In the genomic region with DNA sequence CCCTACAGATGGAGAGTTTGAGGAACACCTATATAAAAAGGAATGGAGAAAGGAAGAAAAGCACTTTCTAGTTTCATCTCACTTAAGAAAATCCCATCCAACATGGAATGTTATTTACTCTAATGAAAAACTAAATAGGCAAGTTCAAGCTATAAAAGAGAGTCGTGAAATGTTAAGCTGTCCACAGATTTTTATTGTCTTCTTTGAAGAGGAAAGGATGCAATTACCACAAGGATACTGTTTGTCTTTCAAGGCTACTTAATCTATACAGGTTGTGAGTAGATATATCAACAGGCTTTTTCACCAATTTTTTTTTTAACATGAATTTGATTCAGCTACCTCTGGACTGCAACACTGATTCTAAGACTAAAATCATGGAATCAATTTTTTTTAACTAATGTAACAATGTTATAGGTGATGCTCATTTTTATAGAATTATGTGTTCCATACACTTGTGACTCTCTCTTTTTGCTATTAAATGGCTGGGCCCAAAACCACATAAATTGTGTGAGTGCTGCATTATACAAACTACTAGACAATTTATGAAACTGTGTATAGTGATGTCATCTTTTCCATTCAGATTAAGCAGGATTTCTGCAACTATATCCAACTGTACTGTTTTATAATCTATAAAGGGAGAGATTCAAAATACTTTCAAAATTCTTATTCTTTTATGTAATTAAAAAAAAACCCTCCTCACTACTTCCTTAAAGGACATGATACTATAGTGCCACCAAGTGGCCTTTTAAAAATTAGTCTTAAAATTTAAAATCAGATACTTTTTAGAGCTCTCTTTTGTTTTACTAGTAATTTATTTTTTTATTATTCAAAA, we compare ENCODE assay signal across 8 cellular contexts. TPM values are rescaled to one million over a fixed set of nuclear protein-coding genes. Genes with fewer than 3 reads are reported as not detected.
DNase-seq lines count a peak whose midpoint lies in the region; ATAC-seq and TF ChIP-seq lines count a peak whose summit lies in the region.

No MANE protein-coding gene starts in this region.

- no peak overlapping the region for H3K27ac Mint-ChIP-seq in GM23338
- H3K27ac Mint-ChIP-seq in activated CD4-positive, alpha-beta T cell treated with anti-CD3 and anti-CD28 coated beads for 36 hours = no peak overlapping the region

- H3K27ac ChIP-seq in GM23338 (ENCODE audit: low read depth) (no peak overlapping the region), left lung (no peak overlapping the region)

- H3K27me3 Mint-ChIP-seq in GM23338 (ENCODE audit: insufficient read depth, low read depth, poor library complexity) = peaks cover 2% of the 10 kb centered on the region
- no peaks in the 10 kb centered on the region for H3K27me3 Mint-ChIP-seq in activated CD4-positive, alpha-beta T cell treated with anti-CD3 and anti-CD28 coated beads for 36 hours

- H3K4me2 ChIP-seq in GM23338 = no peak overlapping the region

- H3K27me3 ChIP-seq in GM23338 (ENCODE audit: insufficient read depth) = no peaks in the 10 kb centered on the region
- H3K27me3 ChIP-seq in left lung = no peaks in the 10 kb centered on the region

- peak; percentile 63 for DNase-seq in GM23338 (ENCODE audit: low spot score)
- DNase-seq in NCI-H2227 (lab: John Stamatoyannopoulos, UW; ENCODE audit: unreplicated experiment) = peak; percentile 22
- peak; percentile 38 for DNase-seq in astrocyte of the hippocampus (ENCODE audit: low read depth, low spot score)
- no peak for DNase-seq in left lung
- DNase-seq in cerebellar nuclear complex (lab: John Stamatoyannopoulos, UW) = no peak
- DNase-seq in stimulated activated naive CD8-positive, alpha-beta T cell treated with anti-CD3 and anti-CD28 coated beads, Interleukin-15, Interleukin-2, amounts not matched to agents 100 U/mL and 50 U/mL, for 24 hours = no peak
- no peak for DNase-seq in activated CD4-positive, alpha-beta T cell treated with anti-CD3 and anti-CD28 coated beads for 36 hours
- DNase-seq in NCI-H1048 (lab: John Stamatoyannopoulos, UW) = no peak

- no peaks in the 10 kb centered on the region for H3K9me2 ChIP-seq in GM23338 (ENCODE audit: insufficient read depth)

- no peaks in the 10 kb centered on the region for H3K4me1 ChIP-seq in GM23338 (ENCODE audit: insufficient read depth)
- H3K4me1 ChIP-seq in left lung = no peaks in the 10 kb centered on the region

- no peaks in the 10 kb centered on the region for H3K4me1 Mint-ChIP-seq in GM23338
- H3K4me1 Mint-ChIP-seq in activated CD4-positive, alpha-beta T cell treated with anti-CD3 and anti-CD28 coated beads for 36 hours = peaks cover 5% of the 10 kb centered on the region

- no peak overlapping the region for H2AFZ ChIP-seq in GM23338

- POLR2A ChIA-PET in activated CD4-positive, alpha-beta T cell treated with anti-CD3 and anti-CD28 coated beads for 36 hours (lab: Charles Lee) = interaction anchor here (0.6 to 0.8 kb wide), 2 partner anchors 126 to 290 kb away, joined by 3 to 4 read pairs; no protein-coding TSS in a partner anchor

- H4K20me1 ChIP-seq in GM23338 (replicated peaks; ENCODE audit: insufficient read depth) = no peaks in the 10 kb centered on the region; the same call in 1 of the 2 replicates

- TF ChIP-seq CTCF in GM23338 (conservative IDR thresholded peaks at IDR 0.05; ENCODE audit: low read depth in 2 of 2) = peak in 1 of 2 experiments; percentile 75; a peak in 3 of 4 replicates
- TF ChIP-seq CTCF in left lung (IDR thresholded peaks at IDR 0.05) = peak in 1 of 2 donors; percentile 65

- H3K36me3 Mint-ChIP-seq in GM23338 (ENCODE audit: low read depth) = peaks cover 10% of the 10 kb centered on the region
- H3K36me3 Mint-ChIP-seq in activated CD4-positive, alpha-beta T cell treated with anti-CD3 and anti-CD28 coated beads for 36 hours (ENCODE audit: low read depth) = peaks cover 11% of the 10 kb centered on the region

- H3K4me3 ChIP-seq in GM23338 (no peak overlapping the region), left lung (no peak overlapping the region)

- intact Hi-C loops in left lung (cut with DNase I) = loop anchor here in 1 of 2 donors (10.0 kb wide), 1 partner anchor 271 kb away; no protein-coding TSS in a partner anchor
- intact Hi-C loops in activated CD4-positive, alpha-beta T cell treated with anti-CD3 and anti-CD28 coated beads for 36 hours (cut with DNase I, micrococcal nuclease) = loop anchor here (1.0 to 10.0 kb wide), 8 partner anchors 161 to 453 kb away; a partner anchor contains a TSS

- no peaks in the 10 kb centered on the region for H3F3A ChIP-seq in GM23338 (replicated peaks; ENCODE audit: low read depth)

- H3K9me3 ChIP-seq in left lung = no peaks in the 10 kb centered on the region

- H3K79me2 ChIP-seq in GM23338 (replicated peaks; ENCODE audit: insufficient read depth) = no peaks in the 10 kb centered on the region

- peaks cover 14% of the 10 kb centered on the region for H3K36me3 ChIP-seq in GM23338 (ENCODE audit: insufficient read depth)
- H3K36me3 ChIP-seq in left lung = peaks cover 0 to 53% of the 10 kb centered on the region in 2 donors

- ATAC-seq in GM23338 = no peak
- peak; percentile 44 for ATAC-seq in left lung
- no peak for ATAC-seq in stimulated activated naive CD8-positive, alpha-beta T cell treated with anti-CD3 and anti-CD28 coated beads, Interleukin-15, Interleukin-2, amounts not matched to agents 100 U/mL and 50 U/mL, for 24 hours
- no peak for ATAC-seq in activated CD4-positive, alpha-beta T cell treated with anti-CD3 and anti-CD28 coated beads for 36 hours

- CTCF ChIA-PET in activated CD4-positive, alpha-beta T cell treated with anti-CD3 and anti-CD28 coated beads for 36 hours (lab: Charles Lee) = interaction anchor here (0.6 to 8.8 kb wide), 79 partner anchors 9 to 474 kb away, joined by 3 to 152 read pairs (median 4); a partner anchor contains a TSS

- no peak overlapping the region for H3K4me3 Mint-ChIP-seq in GM23338
- no peak overlapping the region for H3K4me3 Mint-ChIP-seq in activated CD4-positive, alpha-beta T cell treated with anti-CD3 and anti-CD28 coated beads for 36 hours

- H3K9me3 Mint-ChIP-seq in GM23338 = no peaks in the 10 kb centered on the region
- no peaks in the 10 kb centered on the region for H3K9me3 Mint-ChIP-seq in activated CD4-positive, alpha-beta T cell treated with anti-CD3 and anti-CD28 coated beads for 36 hours (ENCODE audit: low read depth)

TF ChIP-seq in GM23338, 12 proteins besides CTCF, POLR2A, EP300 and RAD21 (continues in another document):
- TF ChIP-seq JUNB (IDR thresholded peaks at IDR 0.05; ENCODE audit: unreplicated experiment) = no peak
- TF ChIP-seq ZNF114 (CRISPR knock-in tag; IDR thresholded peaks at IDR 0.05) = no peak
- TF ChIP-seq NANOG (IDR thresholded peaks at IDR 0.05; ENCODE audit: borderline replicate concordance) = no peak

RNA-seq across cellular contexts. Expression of a gene that starts 26.7 kb away (rescaled TPM):
- total RNA-seq in GM23338 (2014; rRNA removed; shearing (Covaris generic)) = 15.9 and 18.2 TPM in 2 replicates
- polyA plus RNA-seq in GM23338 (2016; fragmentation: Nextera tagmentation; extraction: Ambion mirVana) = 4.3 and 5.5 TPM in 2 replicates
- 10 to 100 TPM; 12.1 to 14.1 TPM for total RNA-seq in left lung
- 10 to 100 TPM; 10.9 to 13.2 TPM for total RNA-seq in activated CD4-positive, alpha-beta T cell treated with anti-CD3 and anti-CD28 coated beads for 36 hours

Comparison
In these comparisons a context has a peak if more than half of its experiments do, and no peak if none do; other contexts are left out.
1. DNase-seq: peak in GM23338 (single experiment), NCI-H2227 (single experiment) and astrocyte of the hippocampus (single experiment); none in left lung (0 of 2), cerebellar nuclear complex (0 of 2), stimulated activated naive CD8-positive, alpha-beta T cell treated with anti-CD3 and anti-CD28 coated beads, Interleukin-15, Interleukin-2, amounts not matched to agents 100 U/mL and 50 U/mL, for 24 hours (single experiment), activated CD4-positive, alpha-beta T cell treated with anti-CD3 and anti-CD28 coated beads for 36 hours (single experiment) and NCI-H1048 (single experiment).